In the genomic region with DNA sequence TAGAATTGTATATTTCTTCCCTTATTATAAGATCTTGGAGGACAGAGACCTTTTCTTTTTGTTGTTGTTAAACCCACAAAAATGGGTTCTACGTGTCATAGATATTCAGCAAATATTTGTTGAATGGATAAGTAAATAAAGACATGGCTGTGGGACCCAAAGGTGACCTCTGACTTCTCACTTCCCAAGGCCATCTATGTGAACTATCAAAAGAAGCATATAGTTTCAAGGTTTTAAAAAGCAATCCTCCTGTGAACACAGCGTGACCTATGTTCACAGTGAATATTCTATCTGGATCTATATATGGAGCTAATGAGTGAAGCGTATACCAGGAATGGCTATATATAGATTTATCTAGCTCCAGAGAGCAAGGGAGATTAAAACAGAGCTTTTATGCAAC, we compare ENCODE assay signal across 1 cellular context.
TF ChIP-seq lines count a peak whose summit lies in the region.

No MANE protein-coding gene starts in this region.

TF ChIP-seq in SK-N-SH, 30 proteins besides CTCF, POLR2A, EP300 and RAD21 (continued from another document):
- TF ChIP-seq YY1 (IDR thresholded peaks at IDR 0.05; ENCODE audit: low read depth), result no peak
